In genomic region chr11:131033151-131033651, GRCh38 we compare ENCODE assay signal across 12 cellular contexts.
DNase-seq lines count a peak whose midpoint lies in the region; ATAC-seq and TF ChIP-seq lines count a peak whose summit lies in the region.
"Had no signal": no experiment of that assay in that cellular context is flagged by ENCODE, and none has a peak within 500 bp of the region (broad histone marks: within the 10 kb centered on the region; RNA-seq: fewer than 3 reads in every experiment).

No MANE protein-coding gene starts in this region.

- no peaks in the 10 kb centered on the region for H3K36me3 ChIP-seq in brain microvascular endothelial cell (replicated peaks)
- H3K36me3 ChIP-seq in neural progenitor cell = no peaks in the 10 kb centered on the region

- TF ChIP-seq CTCF in brain microvascular endothelial cell (IDR thresholded peaks at IDR 0.05; ENCODE audit: low read depth, low read length, missing control alignments) = no peak
- no peak for TF ChIP-seq CTCF in neural progenitor cell (IDR thresholded peaks at IDR 0.05)

- H3K27ac ChIP-seq in brain microvascular endothelial cell (peak overlapping the region; percentile 69), neural progenitor cell (no peak overlapping the region)

- H3K27ac Mint-ChIP-seq in activated T-cell treated with anti-CD3 and anti-CD28 coated beads, Interleukin-2, amount 50 U/mL, for 24 hours = no peak overlapping the region
- no peak overlapping the region for H3K27ac Mint-ChIP-seq in neural progenitor cell

- no peak overlapping the region for H3K9ac ChIP-seq in neural progenitor cell

- DNase-seq in AG08396 (ENCODE audit: low spot score) = peak; percentile 84
- DNase-seq in HS-5 (ENCODE audit: low read depth) = peak; percentile 67
- DNase-seq in brain microvascular endothelial cell = peak; percentile 97
- DNase-seq in kidney tubule cell (ENCODE audit: low spot score) = peak; percentile 96
- no peak for DNase-seq in activated T-cell treated with anti-CD3 and anti-CD28 coated beads, Interleukin-2, amount 50 U/mL, for 24 hours
- no peak for DNase-seq in neural progenitor cell (ENCODE audit: low spot score)
- DNase-seq: activated CD4-positive, CD25-positive, alpha-beta regulatory T cell treated with anti-CD3 and anti-CD28 coated beads, Interleukin-2, amount 50 U/mL, for 72 hours; cerebellar nuclear complex; NK-92 treated with Interleukin-12 subunit alpha and Interleukin-12 subunit beta, amount 100 ng/mL, for 24 hours; stimulated activated CD4-positive, alpha-beta T cell treated with anti-CD3 and anti-CD28 coated beads, Interleukin-2, amount 100 ng/mL, for 24 hours had no signal

- no peaks in the 10 kb centered on the region for H3K4me1 Mint-ChIP-seq in activated T-cell treated with anti-CD3 and anti-CD28 coated beads, Interleukin-2, amount 50 U/mL, for 24 hours (ENCODE audit: low read depth)
- peaks cover 4% of the 10 kb centered on the region for H3K4me1 Mint-ChIP-seq in neural progenitor cell

- no peaks in the 10 kb centered on the region for H3K36me3 Mint-ChIP-seq in activated T-cell treated with anti-CD3 and anti-CD28 coated beads, Interleukin-2, amount 50 U/mL, for 24 hours (ENCODE audit: low read depth)
- no peaks in the 10 kb centered on the region for H3K36me3 Mint-ChIP-seq in neural progenitor cell

- no peaks in the 10 kb centered on the region for H3F3A ChIP-seq in neural progenitor cell (ENCODE audit: low read depth)

- H3K4me1 ChIP-seq in neural progenitor cell = peaks cover 2% of the 10 kb centered on the region

- H3K27me3 ChIP-seq in brain microvascular endothelial cell (replicated peaks) = no peaks in the 10 kb centered on the region
- H3K27me3 ChIP-seq in neural progenitor cell = no peaks in the 10 kb centered on the region

- peaks cover 3% of the 10 kb centered on the region for H3K27me3 Mint-ChIP-seq in activated T-cell treated with anti-CD3 and anti-CD28 coated beads, Interleukin-2, amount 50 U/mL, for 24 hours
- peaks cover 5% of the 10 kb centered on the region for H3K27me3 Mint-ChIP-seq in neural progenitor cell (ENCODE audit: insufficient read depth, low read depth)

- ATAC-seq in HG03025 (IDR thresholded peaks at IDR 0.05; ENCODE audit: low FRiP score, unreplicated experiment) = no peak
- no peak for ATAC-seq in GM18868 (IDR thresholded peaks at IDR 0.05; ENCODE audit: unreplicated experiment)

- no peaks in the 10 kb centered on the region for H3K79me2 ChIP-seq in neural progenitor cell (ENCODE audit: low read depth)

- no peak overlapping the region for H3K4me2 ChIP-seq in neural progenitor cell

- in situ Hi-C loops in brain microvascular endothelial cell (cut with HindIII; ENCODE audit: low pct_ligation_motif_present, low sequenced_read_pairs) = no loop called here

- H3K4me3 Mint-ChIP-seq in activated T-cell treated with anti-CD3 and anti-CD28 coated beads, Interleukin-2, amount 50 U/mL, for 24 hours = no peak overlapping the region
- H3K4me3 Mint-ChIP-seq in neural progenitor cell = no peak overlapping the region

- H4K20me1 ChIP-seq in neural progenitor cell (ENCODE audit: low read depth) = no peaks in the 10 kb centered on the region

- H3K4me3 ChIP-seq in brain microvascular endothelial cell (ENCODE audit: low read depth, low read length) (no peak overlapping the region), neural progenitor cell (no peak overlapping the region)

- no peaks in the 10 kb centered on the region for H3K9me3 Mint-ChIP-seq in activated T-cell treated with anti-CD3 and anti-CD28 coated beads, Interleukin-2, amount 50 U/mL, for 24 hours
- no peaks in the 10 kb centered on the region for H3K9me3 Mint-ChIP-seq in neural progenitor cell

- H2AFZ ChIP-seq in neural progenitor cell (replicated peaks) = no peak overlapping the region

- H3K9me3 ChIP-seq in neural progenitor cell (ENCODE audit: low read depth) = no peaks in the 10 kb centered on the region

Comparison
In these comparisons a context has a peak if more than half of its experiments do, and no peak if none do; other contexts are left out.
1. DNase-seq: peak in AG08396 (single experiment), HS-5 (single experiment), brain microvascular endothelial cell (single experiment) and kidney tubule cell (single experiment); none in activated T-cell treated with anti-CD3 and anti-CD28 coated beads, Interleukin-2, amount 50 U/mL, for 24 hours (single experiment) and neural progenitor cell (single experiment).